ENCODE assay signal across 9 cellular contexts in genomic region chr11:26365284-26365683, GRCh38. TPM values are rescaled to one million over a fixed set of nuclear protein-coding genes. Genes with fewer than 3 reads are reported as not detected.
"Had no signal": no experiment of that assay in that cellular context is flagged by ENCODE, and none has a peak within 500 bp of the region (broad histone marks: within the 10 kb centered on the region; RNA-seq: fewer than 3 reads in every experiment).

No MANE protein-coding gene starts in this region.

- H3K4me1 ChIP-seq: HAP-1 had no signal

- H3K4me1 Mint-ChIP-seq: GM23338 had no signal

- DNase-seq: H7, IMR-90, Karpas-422, KBM-7 had no signal

- H3K4me2 ChIP-seq: GM23338, KMS-11 had no signal

- H3K9me3 ChIP-seq: HAP-1 had no signal

- H3K36me3 ChIP-seq: HAP-1 had no signal

- H3K4me3 ChIP-seq: GM23338, HAP-1 had no signal

- H3K9ac ChIP-seq: KMS-11 had no signal

- H3K4me3 Mint-ChIP-seq: GM23338 had no signal

- H2AFZ ChIP-seq: GM23338 had no signal

- H3K27ac ChIP-seq: KMS-11 had no signal

- H3K27ac Mint-ChIP-seq: GM23338 had no signal

- FAIRE-seq: HTR-8/SVneo had no signal

- ATAC-seq: GM23338, HCT116 had no signal

RNA-seq across cellular contexts. Expression of gene ANO3, which starts 33.4 kb away (rescaled TPM):
- total RNA-seq: GM23338, H7 had no signal
- polyA plus RNA-seq: GM23338 had no signal
